Comparison of ENCODE assay signal across 1 cellular context in genomic region chr11:7572001-7572712, GRCh38.
TF ChIP-seq lines count a peak whose summit lies in the region.

No MANE protein-coding gene starts in this region.

TF ChIP-seq in HepG2, 621 proteins besides CTCF, POLR2A, EP300 and RAD21 (continued from another document and continues in another):
- TF ChIP-seq ZC3H13 (CRISPR knock-in tag; IDR thresholded peaks at IDR 0.05) (no peak), ETV5 (CRISPR knock-in tag; IDR thresholded peaks at IDR 0.05; ENCODE audit: borderline replicate concordance) (peak; percentile 88), MED1 (CRISPR knock-in tag; IDR thresholded peaks at IDR 0.05) (peak; percentile 89), CREB1 (IDR thresholded peaks at IDR 0.05) (no peak), CREB1 (CRISPR knock-in tag; IDR thresholded peaks at IDR 0.05) (peak; percentile 53; the same call in 1 of the 2 replicates), RXRA (CRISPR knock-in tag; IDR thresholded peaks at IDR 0.05) (peak; percentile 53; the same call in 1 of the 2 replicates), MXD4 (CRISPR knock-in tag; IDR thresholded peaks at IDR 0.05) (0 out of 2 replicates have a peak, but pooled peaks have one; percentile 10), PLSCR1 (CRISPR knock-in tag; IDR thresholded peaks at IDR 0.05; ENCODE audit: borderline replicate concordance) (no peak), ZMYM2 (CRISPR knock-in tag; IDR thresholded peaks at IDR 0.05) (no peak), PHF21A (CRISPR knock-in tag; IDR thresholded peaks at IDR 0.05) (peak; percentile 97), ZBTB10 (CRISPR knock-in tag; IDR thresholded peaks at IDR 0.05; ENCODE audit: borderline replicate concordance) (peak; percentile 97), PRDM10 (CRISPR knock-in tag; IDR thresholded peaks at IDR 0.05; ENCODE audit: low read depth) (peak; percentile 52; the same call in 1 of the 2 replicates), SMC3 (IDR thresholded peaks at IDR 0.05; ENCODE audit: low read length) (no peak), SMAD1 (CRISPR knock-in tag; IDR thresholded peaks at IDR 0.05; ENCODE audit: borderline replicate concordance, low read depth) (0 out of 2 replicates have a peak, but pooled peaks have one; percentile 35), KAT8 (CRISPR knock-in tag; IDR thresholded peaks at IDR 0.05) (peak; percentile 52; the same call in 1 of the 2 replicates), KLF16 (CRISPR knock-in tag; IDR thresholded peaks at IDR 0.05) (0 out of 4 replicates have a peak, but pooled peaks of 1 of the 2 experiments have one; percentile 38), RFX1 (IDR thresholded peaks at IDR 0.05) (no peak), TGIF2 (CRISPR knock-in tag; IDR thresholded peaks at IDR 0.05) (0 out of 2 replicates have a peak, but pooled peaks have one; percentile 29), DNMT3B (CRISPR knock-in tag; conservative IDR thresholded peaks at IDR 0.05) (no peak), NR2F1 (CRISPR knock-in tag; IDR thresholded peaks at IDR 0.05) (peak in 1 of 2 experiments; percentile 12; a peak in 1 of 4 replicates), FOXK2 (IDR thresholded peaks at IDR 0.05) (peak; percentile 59; the same call in 1 of the 2 replicates), ZNF574 (CRISPR knock-in tag; IDR thresholded peaks at IDR 0.05) (peak; percentile 61; the same call in 1 of the 2 replicates), KLF6 (CRISPR knock-in tag; IDR thresholded peaks at IDR 0.05) (0 out of 2 replicates have a peak, but pooled peaks have one; percentile 16), PPARG (CRISPR knock-in tag; conservative IDR thresholded peaks at IDR 0.05) (peak; percentile 94), BORCS8-MEF2B (CRISPR knock-in tag; IDR thresholded peaks at IDR 0.05) (no peak), GPBP1L1 (CRISPR knock-in tag; IDR thresholded peaks at IDR 0.05) (no peak), GABPA (IDR thresholded peaks at IDR 0.05; ENCODE audit: low read depth, low read length) (no peak), GABPA (CRISPR knock-in tag; IDR thresholded peaks at IDR 0.05; ENCODE audit: low read depth) (peak; percentile 33; the same call in 1 of the 2 replicates), ZNF431 (CRISPR knock-in tag; IDR thresholded peaks at IDR 0.05; ENCODE audit: borderline replicate concordance, low read depth) (0 out of 2 replicates have a peak, but pooled peaks have one; percentile 27), PAXIP1 (CRISPR knock-in tag; conservative IDR thresholded peaks at IDR 0.05) (peak; percentile 95), ZNF337 (CRISPR knock-in tag; IDR thresholded peaks at IDR 0.05; ENCODE audit: borderline replicate concordance, low read depth) (no peak), ZBTB39 (CRISPR knock-in tag; IDR thresholded peaks at IDR 0.05) (peak; percentile 57; the same call in 1 of the 2 replicates), AHDC1 (CRISPR knock-in tag; IDR thresholded peaks at IDR 0.05; ENCODE audit: borderline replicate concordance) (peak; percentile 91), ZFY (CRISPR knock-in tag; IDR thresholded peaks at IDR 0.05) (peak; percentile 26; the same call in 1 of the 2 replicates)
